20 cellular contexts compared by ENCODE assay signal in the genomic region with DNA sequence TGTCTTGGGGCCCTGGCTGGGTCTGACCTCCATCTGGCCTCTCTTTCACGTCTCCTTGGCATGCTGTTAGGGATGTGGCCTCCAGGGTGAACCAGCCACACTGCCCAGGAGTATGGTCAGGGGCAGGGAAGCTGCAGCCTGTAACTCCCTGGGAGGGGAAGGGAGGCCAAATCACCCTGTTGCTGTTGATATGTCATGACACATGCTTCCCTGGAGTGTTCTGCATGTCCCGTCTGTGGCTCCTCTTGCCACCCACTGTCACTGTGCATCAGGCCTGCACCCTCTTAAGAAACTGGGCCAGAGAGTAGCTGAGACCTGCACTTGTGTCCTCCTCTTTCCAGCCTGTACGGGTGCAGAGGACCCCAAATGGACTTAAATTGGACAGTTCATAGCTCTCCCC.
DNase-seq lines count a peak whose midpoint lies in the region; ATAC-seq, FAIRE-seq and TF ChIP-seq lines count a peak whose summit lies in the region.
"Had no signal": no experiment of that assay in that cellular context is flagged by ENCODE, and none has a peak within 500 bp of the region (broad histone marks: within the 10 kb centered on the region; RNA-seq: fewer than 3 reads in every experiment).

No MANE protein-coding gene starts in this region.

- no peaks in the 10 kb centered on the region for H3K36me3 Mint-ChIP-seq in GM23338 (ENCODE audit: low read depth)
- H3K36me3 Mint-ChIP-seq: activated naive CD8-positive, alpha-beta T cell treated with anti-CD3 and anti-CD28 coated beads for 36 hours had no signal

- no peak overlapping the region for H3K4me2 ChIP-seq in GM23338

- no peaks in the 10 kb centered on the region for H3F3A ChIP-seq in GM23338 (replicated peaks; ENCODE audit: low read depth)

- H3K4me3 Mint-ChIP-seq in GM23338 = no peak overlapping the region
- H3K4me3 Mint-ChIP-seq: activated naive CD8-positive, alpha-beta T cell treated with anti-CD3 and anti-CD28 coated beads for 36 hours; activated T-helper 1 cell treated with anti-CD3 and anti-CD28 coated beads, Interleukin-12 subunit alpha, Interleukin-12 subunit beta, Interleukin-2, Interleukin-4 antibody, amounts not matched to agents 30 ng/mL and 10 ng/mL and 1 ng/mL, durations not matched to agents 14 hours and 24 hours and 36 hours; B cell had no signal

- no peaks in the 10 kb centered on the region for H3K79me2 ChIP-seq in GM23338 (replicated peaks; ENCODE audit: insufficient read depth)
- H3K79me2 ChIP-seq: parathyroid adenoma had no signal

- H3K27me3 Mint-ChIP-seq in GM23338 (ENCODE audit: insufficient read depth, low read depth, poor library complexity) = peaks cover 2% of the 10 kb centered on the region

- H4K20me1 ChIP-seq in GM23338 (replicated peaks; ENCODE audit: insufficient read depth) = no peaks in the 10 kb centered on the region

- no peak for DNase-seq in GM23338 (ENCODE audit: low spot score)
- DNase-seq in M059J (ENCODE audit: low read depth) = peak; percentile 82
- peak; percentile 64 for DNase-seq in glomerular visceral epithelial cell (ENCODE audit: extremely low spot score)
- DNase-seq in psoas muscle = no peak
- DNase-seq in NCI-H2196 (lab: John Stamatoyannopoulos, UW; ENCODE audit: unreplicated experiment) = no peak
- DNase-seq in NCI-H526 treated with DMSO at 0.1 percent for 48 hours (lab: John Stamatoyannopoulos, UW) = no peak
- no peak for DNase-seq in urothelium cell line (ENCODE audit: low spot score)
- DNase-seq: activated naive CD8-positive, alpha-beta T cell treated with anti-CD3 and anti-CD28 coated beads for 36 hours; Caco-2; gastrocnemius medialis; left lung; NCI-H2029; NCI-H446 treated with DMSO at 0.1 percent for 48 hours; stimulated activated CD4-positive, alpha-beta T cell treated with anti-CD3 and anti-CD28 coated beads, Interleukin-2, amount 100 ng/mL, for 48 hours; substantia nigra had no signal

- peaks cover 13% of the 10 kb centered on the region for H3K9me2 ChIP-seq in GM23338 (ENCODE audit: insufficient read depth)

- H3K9me3 ChIP-seq in psoas muscle = no peaks in the 10 kb centered on the region
- H3K9me3 ChIP-seq: Caco-2, gastrocnemius medialis, left lung had no signal

- H3K4me3 ChIP-seq in GM23338 (no peak overlapping the region), psoas muscle (no peak overlapping the region)
- H3K4me3 ChIP-seq: gastrocnemius medialis, left lung, skin epidermis had no signal

- WGBS in psoas muscle, 3 donors = 31 to 54% (median 40%) methylated on average over 3 of the region's 3 CpGs

- FAIRE-seq in urothelium cell line (lab: Jason Lieb, UNC) = no peak
- FAIRE-seq: HTR-8/SVneo had no signal

- H3K4me1 ChIP-seq in GM23338 (ENCODE audit: insufficient read depth) = peaks cover 7% of the 10 kb centered on the region; the same call in 1 of the 2 replicates
- no peaks in the 10 kb centered on the region for H3K4me1 ChIP-seq in psoas muscle
- H3K4me1 ChIP-seq: Caco-2, left lung, parathyroid adenoma had no signal

- H3K27me3 ChIP-seq in GM23338 (ENCODE audit: insufficient read depth) = no peaks in the 10 kb centered on the region
- no peaks in the 10 kb centered on the region for H3K27me3 ChIP-seq in psoas muscle (ENCODE audit: insufficient read depth in 3 of 3, low read length in 2 of 3)
- H3K27me3 ChIP-seq: gastrocnemius medialis, left lung had no signal

- ATAC-seq in GM23338 (peak; percentile 27; the same call in 2 of the 3 replicates), psoas muscle (peak in 3 of 4 donors; percentile 37 to 65 (median 41))
- ATAC-seq: gastrocnemius medialis, left lung had no signal

- no peak overlapping the region for H2AFZ ChIP-seq in GM23338
- H2AFZ ChIP-seq: parathyroid adenoma had no signal

- H3K4me1 Mint-ChIP-seq in GM23338 = peaks cover 28% of the 10 kb centered on the region
- H3K4me1 Mint-ChIP-seq: activated naive CD8-positive, alpha-beta T cell treated with anti-CD3 and anti-CD28 coated beads for 36 hours; B cell had no signal

- intact Hi-C loops in psoas muscle (cut with DNase I) = no loop called here

- no peak overlapping the region; the same call in 1 of the 2 replicates for H3K27ac Mint-ChIP-seq in GM23338
- H3K27ac Mint-ChIP-seq: activated naive CD8-positive, alpha-beta T cell treated with anti-CD3 and anti-CD28 coated beads for 36 hours; activated T-helper 1 cell treated with anti-CD3 and anti-CD28 coated beads, Interleukin-12 subunit alpha, Interleukin-12 subunit beta, Interleukin-2, Interleukin-4 antibody, amounts not matched to agents 30 ng/mL and 10 ng/mL and 1 ng/mL, durations not matched to agents 14 hours and 24 hours and 36 hours; B cell had no signal

- no peaks in the 10 kb centered on the region for H3K36me3 ChIP-seq in GM23338 (ENCODE audit: insufficient read depth)
- no peaks in the 10 kb centered on the region for H3K36me3 ChIP-seq in psoas muscle (ENCODE audit: insufficient read depth in 1 of 2, low read depth in 1 of 2)
- H3K36me3 ChIP-seq: gastrocnemius medialis, left lung had no signal

- H3K27ac ChIP-seq in GM23338 (ENCODE audit: low read depth) (no peak overlapping the region), psoas muscle (no peak overlapping the region)
- H3K27ac ChIP-seq: gastrocnemius medialis, left lung, parathyroid adenoma, skin epidermis had no signal

- no peaks in the 10 kb centered on the region for H3K9me3 Mint-ChIP-seq in GM23338
- H3K9me3 Mint-ChIP-seq: activated naive CD8-positive, alpha-beta T cell treated with anti-CD3 and anti-CD28 coated beads for 36 hours; activated T-helper 1 cell treated with anti-CD3 and anti-CD28 coated beads, Interleukin-12 subunit alpha, Interleukin-12 subunit beta, Interleukin-2, Interleukin-4 antibody, amounts not matched to agents 30 ng/mL and 10 ng/mL and 1 ng/mL, durations not matched to agents 14 hours and 24 hours and 36 hours had no signal

- TF ChIP-seq CTCF in GM23338 (conservative IDR thresholded peaks at IDR 0.05; ENCODE audit: low read depth in 2 of 2) (no peak), psoas muscle (IDR thresholded peaks at IDR 0.05) (no peak)

TF ChIP-seq in GM23338, 12 proteins besides CTCF, POLR2A, EP300 and RAD21 (continues in another document):
- TF ChIP-seq EZH2 (IDR thresholded peaks at IDR 0.05; ENCODE audit: low read depth, unreplicated experiment) = no peak
- no peak for TF ChIP-seq ZNF114 (CRISPR knock-in tag; IDR thresholded peaks at IDR 0.05)
- TF ChIP-seq, protein P1, sequence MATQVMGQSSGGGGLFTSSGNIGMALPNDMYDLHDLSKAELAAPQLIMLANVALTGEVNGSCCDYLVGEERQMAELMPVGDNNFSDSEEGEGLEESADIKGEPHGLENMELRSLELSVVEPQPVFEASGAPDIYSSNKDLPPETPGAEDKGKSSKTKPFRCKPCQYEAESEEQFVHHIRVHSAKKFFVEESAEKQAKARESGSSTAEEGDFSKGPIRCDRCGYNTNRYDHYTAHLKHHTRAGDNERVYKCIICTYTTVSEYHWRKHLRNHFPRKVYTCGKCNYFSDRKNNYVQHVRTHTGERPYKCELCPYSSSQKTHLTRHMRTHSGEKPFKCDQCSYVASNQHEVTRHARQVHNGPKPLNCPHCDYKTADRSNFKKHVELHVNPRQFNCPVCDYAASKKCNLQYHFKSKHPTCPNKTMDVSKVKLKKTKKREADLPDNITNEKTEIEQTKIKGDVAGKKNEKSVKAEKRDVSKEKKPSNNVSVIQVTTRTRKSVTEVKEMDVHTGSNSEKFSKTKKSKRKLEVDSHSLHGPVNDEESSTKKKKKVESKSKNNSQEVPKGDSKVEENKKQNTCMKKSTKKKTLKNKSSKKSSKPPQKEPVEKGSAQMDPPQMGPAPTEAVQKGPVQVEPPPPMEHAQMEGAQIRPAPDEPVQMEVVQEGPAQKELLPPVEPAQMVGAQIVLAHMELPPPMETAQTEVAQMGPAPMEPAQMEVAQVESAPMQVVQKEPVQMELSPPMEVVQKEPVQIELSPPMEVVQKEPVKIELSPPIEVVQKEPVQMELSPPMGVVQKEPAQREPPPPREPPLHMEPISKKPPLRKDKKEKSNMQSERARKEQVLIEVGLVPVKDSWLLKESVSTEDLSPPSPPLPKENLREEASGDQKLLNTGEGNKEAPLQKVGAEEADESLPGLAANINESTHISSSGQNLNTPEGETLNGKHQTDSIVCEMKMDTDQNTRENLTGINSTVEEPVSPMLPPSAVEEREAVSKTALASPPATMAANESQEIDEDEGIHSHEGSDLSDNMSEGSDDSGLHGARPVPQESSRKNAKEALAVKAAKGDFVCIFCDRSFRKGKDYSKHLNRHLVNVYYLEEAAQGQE (IDR thresholded peaks at IDR 0.05; ENCODE audit: unreplicated experiment) = no peak
- TF ChIP-seq ETS1 (IDR thresholded peaks at IDR 0.05) = no peak
- TF ChIP-seq CREB1 (CRISPR knock-in tag; IDR thresholded peaks at IDR 0.05; ENCODE audit: low read depth) = no peak
- no peak for TF ChIP-seq NANOG (IDR thresholded peaks at IDR 0.05; ENCODE audit: borderline replicate concordance)

Comparison
In these comparisons a context has a peak if more than half of its experiments do, and no peak if none do; other contexts are left out.
1. DNase-seq: peak in M059J (single experiment) and glomerular visceral epithelial cell (single experiment); none in GM23338 (single experiment), psoas muscle (0 of 2), NCI-H2196 (single experiment), NCI-H526 treated with DMSO at 0.1 percent for 48 hours (single experiment) and urothelium cell line (single experiment).